In the genomic region with DNA sequence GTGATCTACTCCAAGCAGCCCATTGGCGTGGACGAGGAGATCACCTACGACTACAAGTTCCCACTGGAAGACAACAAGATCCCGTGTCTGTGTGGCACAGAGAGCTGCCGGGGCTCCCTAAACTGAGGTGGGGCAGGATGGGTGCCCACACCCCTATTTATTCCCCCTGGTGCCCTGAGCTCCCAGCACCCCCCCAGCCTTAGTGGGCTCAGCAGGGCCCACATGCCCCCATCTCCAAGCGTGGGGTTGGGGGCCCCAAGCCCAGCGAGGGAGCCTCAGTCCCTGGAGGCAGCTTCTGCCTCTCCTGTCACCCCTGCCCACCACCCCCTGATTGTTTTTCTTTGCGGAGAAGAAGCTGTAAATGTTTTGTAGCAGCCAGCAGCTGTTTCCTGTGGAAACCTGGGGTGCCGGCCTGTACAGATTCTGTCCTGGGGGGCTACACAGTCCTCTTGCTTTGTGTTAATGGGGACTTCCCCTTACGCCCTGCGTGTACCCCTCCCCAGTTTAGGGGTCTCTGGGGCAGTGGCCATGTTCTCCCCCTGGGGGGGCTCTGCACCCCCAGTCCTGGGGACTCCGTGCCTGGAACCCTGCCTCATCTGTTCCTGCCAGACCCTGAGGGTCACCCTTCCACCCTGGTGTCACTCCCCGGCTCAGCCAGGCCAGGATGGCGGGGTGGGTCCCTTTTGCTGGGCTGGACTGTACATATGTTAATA, we compare ENCODE assay signal across 10 cellular contexts. TPM values are rescaled to one million over a fixed set of nuclear protein-coding genes. Genes with fewer than 3 reads are reported as not detected.
A peak's percentile ranks its signal among the peaks of the same experiment; 100 is the strongest.
DNase-seq lines count a peak whose midpoint lies in the region; ATAC-seq and TF ChIP-seq lines count a peak whose summit lies in the region.
"Had no signal": no experiment of that assay in that cellular context is flagged by ENCODE, and none has a peak within 500 bp of the region (broad histone marks: within the 10 kb centered on the region; RNA-seq: fewer than 3 reads in every experiment).

No MANE protein-coding gene starts in this region.

- WGBS in SK-N-SH (ENCODE audit: low lambda C conversion rate), result 94% methylated on average over 12 of the region's 14 CpGs
- 83% methylated on average over 6 of the region's 14 CpGs for WGBS in esophagus muscularis mucosa

- DNase-seq in SK-N-SH, result no peak
- peak in 1 of 2 experiments; percentile 32 for DNase-seq in PC-9
- DNase-seq in esophagus muscularis mucosa (ENCODE audit: extremely low spot score), result no peak
- no peak for DNase-seq in Right ventricle myocardium inferior (ENCODE audit: missing footprints)
- DNase-seq: NCI-H1417 treated with DMSO at 0.1 percent for 48 hours had no signal

- intact Hi-C loops in PC-9 (cut with micrococcal nuclease; ENCODE audit: unreplicated experiment) (no loop called here), esophagus muscularis mucosa (cut with DNase I) (loop anchor here (2.0 kb wide), 1 partner anchor 459 kb away; a partner anchor contains a TSS), Right ventricle myocardium inferior (cut with DNase I) (loop anchor here (2.0 kb wide), 1 partner anchor 885 kb away; no protein-coding TSS in a partner anchor)

- TF ChIP-seq CTCF in SK-N-SH (IDR thresholded peaks at IDR 0.05) (no peak), PC-9 (conservative IDR thresholded peaks at IDR 0.05) (no peak), esophagus muscularis mucosa (IDR thresholded peaks at IDR 0.05) (no peak)

- no peaks in the 10 kb centered on the region for H4K20me1 ChIP-seq in SK-N-SH (ENCODE audit: insufficient read depth)
- H4K20me1 ChIP-seq in PC-9 (ENCODE audit: insufficient read depth), result no peaks in the 10 kb centered on the region; the same call in 1 of the 2 replicates

- H3K9me3 ChIP-seq in SK-N-SH, result no peaks in the 10 kb centered on the region
- no peaks in the 10 kb centered on the region for H3K9me3 ChIP-seq in PC-9 (ENCODE audit: insufficient read depth, low read depth)
- H3K9me3 ChIP-seq in esophagus muscularis mucosa, result no peaks in the 10 kb centered on the region
- no peaks in the 10 kb centered on the region for H3K9me3 ChIP-seq in subcutaneous abdominal adipose tissue (ENCODE audit: control insufficient read depth in 5 of 5, low read length in 5 of 5)
- H3K9me3 ChIP-seq: Caco-2 had no signal

- CTCF ChIA-PET in SK-N-SH (lab: Yijun Ruan, JAX) (interaction anchor here (0.5 to 5.3 kb wide), 57 partner anchors 8 to 886 kb away, joined by 3 to 38 read pairs (median 4); a partner anchor contains a TSS), PC-9 (lab: Charles Lee) (interaction anchor here (0.5 to 2.5 kb wide), 12 partner anchors 81 to 476 kb away, joined by 3 to 33 read pairs (median 4); a partner anchor contains a TSS)

- H3K36me3 ChIP-seq in SK-N-SH (replicated peaks in 1 of 2; ENCODE audit: control insufficient read depth in 1 of 2, insufficient read depth in 2 of 2, low read length in 1 of 2), result peaks cover 0 to 26% of the 10 kb centered on the region in 2 experiments
- H3K36me3 ChIP-seq in PC-9 (ENCODE audit: low read depth), result peaks cover 7% of the 10 kb centered on the region; the same call in 1 of the 2 replicates
- H3K36me3 ChIP-seq in esophagus muscularis mucosa, result peaks cover 31 to 77% (median 70%) of the 10 kb centered on the region in 4 donors
- H3K36me3 ChIP-seq in subcutaneous abdominal adipose tissue (ENCODE audit: control insufficient read depth in 5 of 5, insufficient read depth in 5 of 5, low read length in 5 of 5), result peaks cover 0 to 73% (median 57%) of the 10 kb centered on the region in 5 donors

- H3K4me2 ChIP-seq in SK-N-SH, result no peak overlapping the region
- no peak overlapping the region for H3K4me2 ChIP-seq in PC-9

- H2AFZ ChIP-seq in SK-N-SH (ENCODE audit: low read depth) (no peak overlapping the region), PC-9 (no peak overlapping the region)

- TF ChIP-seq EP300 in SK-N-SH (IDR thresholded peaks at IDR 0.05; ENCODE audit: borderline replicate concordance in 1 of 2, low read depth in 1 of 2, low read length in 1 of 2) (no peak), esophagus muscularis mucosa (IDR thresholded peaks at IDR 0.05) (no peak)

- H3K9me2 ChIP-seq in SK-N-SH, result no peaks in the 10 kb centered on the region
- no peaks in the 10 kb centered on the region for H3K9me2 ChIP-seq in PC-9 (ENCODE audit: insufficient read depth)

- no peak for TF ChIP-seq POLR2A in esophagus muscularis mucosa (IDR thresholded peaks at IDR 0.05; ENCODE audit: low read depth)

- H3K27me3 ChIP-seq in SK-N-SH (ENCODE audit: insufficient read depth), result no peaks in the 10 kb centered on the region
- H3K27me3 ChIP-seq in PC-9 (ENCODE audit: insufficient read depth, low read depth), result no peaks in the 10 kb centered on the region
- no peaks in the 10 kb centered on the region for H3K27me3 ChIP-seq in esophagus muscularis mucosa
- no peaks in the 10 kb centered on the region for H3K27me3 ChIP-seq in subcutaneous abdominal adipose tissue (ENCODE audit: control insufficient read depth in 5 of 5, insufficient read depth in 4 of 5, low read length in 5 of 5)

- H3K27ac ChIP-seq in SK-N-SH (ENCODE audit: low read depth in 2 of 2, low read length in 1 of 2) (no peak overlapping the region), PC-9 (no peak overlapping the region), esophagus muscularis mucosa (replicated peaks in 1 of 4) (peak overlapping the region; percentile 44 to 77 (median 72)), subcutaneous abdominal adipose tissue (ENCODE audit: low read depth, low read length) (peak overlapping the region; percentile 50)

- BruUV-seq in PC-9 (replicated peaks; lab: Mats Ljungman, UMichigan), result TSS peak; percentile 3

- H3F3A ChIP-seq in SK-N-SH (replicated peaks; ENCODE audit: insufficient read depth) (peaks cover 5% of the 10 kb centered on the region), PC-9 (ENCODE audit: insufficient read depth, low read depth) (peaks cover 25% of the 10 kb centered on the region; the same call in 1 of the 2 replicates)

- H3K9ac ChIP-seq in SK-N-SH, result no peak overlapping the region
- no peak overlapping the region for H3K9ac ChIP-seq in subcutaneous abdominal adipose tissue (ENCODE audit: low read length in 5 of 5)

- TF ChIP-seq RAD21 in SK-N-SH (IDR thresholded peaks at IDR 0.05; ENCODE audit: low read length), result no peak

- POLR2A ChIA-PET in SK-N-SH (lab: Yijun Ruan, JAX), result interaction anchor here (0.6 to 1.5 kb wide), 5 partner anchors 10 to 196 kb away, joined by 3 to 7 read pairs (median 4); a partner anchor contains a TSS
- POLR2A ChIA-PET in PC-9 (lab: Charles Lee; ENCODE audit: unreplicated experiment), result interaction anchor here (0.6 to 2.2 kb wide), 3 partner anchors 158 to 424 kb away, joined by 3 to 34 read pairs (median 3); no protein-coding TSS in a partner anchor

- H3K4me3 ChIP-seq in SK-N-SH (ENCODE audit: low read depth in 2 of 2, low read length in 1 of 2) (no peak overlapping the region), PC-9 (no peak overlapping the region), esophagus muscularis mucosa (no peak overlapping the region), subcutaneous abdominal adipose tissue (ENCODE audit: low read depth in 1 of 5, low read length in 5 of 5) (no peak overlapping the region)

- H3K4me1 ChIP-seq in SK-N-SH (ENCODE audit: control insufficient read depth in 1 of 2, insufficient read depth in 2 of 2, low read depth in 1 of 2, low read length in 1 of 2) (peaks cover 5 to 8% of the 10 kb centered on the region in 2 experiments; a peak in 2 of 4 replicates), PC-9 (replicated peaks; ENCODE audit: insufficient read depth) (no peaks in the 10 kb centered on the region; the same call in 1 of the 2 replicates), esophagus muscularis mucosa (peaks cover 11 to 22% (median 20%) of the 10 kb centered on the region in 4 donors), subcutaneous abdominal adipose tissue (ENCODE audit: control insufficient read depth in 5 of 5, insufficient read depth in 5 of 5, low read length in 5 of 5) (peaks cover 3 to 38% (median 20%) of the 10 kb centered on the region in 5 donors)

- H3K79me2 ChIP-seq in SK-N-SH (ENCODE audit: insufficient read depth), result no peaks in the 10 kb centered on the region
- H3K79me2 ChIP-seq in PC-9 (ENCODE audit: low read depth), result no peaks in the 10 kb centered on the region

- ATAC-seq in SK-N-SH treated with all-trans-retinoic acid at 6 μM for 48 hours, result peak; percentile 2; the same call in 1 of the 3 replicates
- ATAC-seq in GM18867 (IDR thresholded peaks at IDR 0.05; ENCODE audit: unreplicated experiment), result no peak
- no peak for ATAC-seq in Right ventricle myocardium inferior
- no peak for ATAC-seq in HG03039 (IDR thresholded peaks at IDR 0.05; ENCODE audit: unreplicated experiment)

TF ChIP-seq in SK-N-SH treated with all-trans-retinoic acid at 6 μM for 48 hours, 23 proteins besides CTCF, POLR2A, EP300 and RAD21 (continues in another document):
- TF ChIP-seq CSDC2 (CRISPR knock-in tag; IDR thresholded peaks at IDR 0.05), result no peak

TF ChIP-seq in SK-N-SH, 30 proteins besides CTCF, POLR2A, EP300 and RAD21 (continues in another document):
- no peak for TF ChIP-seq YY1 (IDR thresholded peaks at IDR 0.05; ENCODE audit: low read depth)

RNA-seq across cellular contexts. Expression of a gene that starts 1.0 kb away (rescaled TPM):
- 12.2 and 12.9 TPM in 2 replicates for polyA plus RNA-seq in SK-N-SH (2012; rRNA removed)
- polyA plus RNA-seq in SK-N-SH (2012; cell fraction: cytosol; rRNA removed), result 5.6 and 9.0 TPM in 2 replicates
- polyA plus RNA-seq in SK-N-SH (2012; cell fraction: nucleus; rRNA removed), result 19.5 and 19.7 TPM in 2 replicates
- total RNA-seq in PC-9 (2021) (34.8 and 44.2 TPM in 2 replicates), esophagus muscularis mucosa (10 to 100 TPM; 15.4 to 33.0 (median 17.9) TPM), Right ventricle myocardium inferior (7.0 TPM)

RNA-seq across cellular contexts. Expression of a gene that starts 26.4 kb away (rescaled TPM):
- polyA plus RNA-seq in SK-N-SH (2012; rRNA removed), result 21.2 and 23.0 TPM in 2 replicates
- 5.1 and 6.2 TPM in 2 replicates for polyA plus RNA-seq in SK-N-SH (2012; cell fraction: cytosol; rRNA removed)
- 212 TPM in 2 replicates for polyA plus RNA-seq in SK-N-SH (2012; cell fraction: nucleus; rRNA removed)
- total RNA-seq in PC-9 (2021), result 3.9 and 5.6 TPM in 2 replicates
- 1 to 10 TPM in 3 of 4 donors, under 1 TPM in 1; 0.92 to 2.6 (median 1.8) TPM for total RNA-seq in esophagus muscularis mucosa
- total RNA-seq in Right ventricle myocardium inferior, result 0.41 TPM

RNA-seq across cellular contexts. Expression of a gene that starts 26.5 kb away (rescaled TPM):
- polyA plus RNA-seq in SK-N-SH (2012; rRNA removed), result 2.4 and 6.8 TPM in 2 replicates
- polyA plus RNA-seq in SK-N-SH (2012; cell fraction: cytosol; rRNA removed), result 4.2 and 6.8 TPM in 2 replicates
- polyA plus RNA-seq in SK-N-SH (2012; cell fraction: nucleus; rRNA removed), result 18.8 and 24.8 TPM in 2 replicates
- total RNA-seq in PC-9 (2021) (29.6 and 33.2 TPM in 2 replicates), esophagus muscularis mucosa (10 to 100 TPM in 2 of 4 donors, 1 to 10 TPM in 2; 7.1 to 25.4 (median 9.9) TPM), Right ventricle myocardium inferior (9.4 TPM)

RNA-seq across cellular contexts. Expression of a gene that starts 35.2 kb away (rescaled TPM):
- 29.0 and 31.8 TPM in 2 replicates for polyA plus RNA-seq in SK-N-SH (2012; rRNA removed)
- polyA plus RNA-seq in SK-N-SH (2012; cell fraction: cytosol; rRNA removed), result 23.3 and 28.4 TPM in 2 replicates
- polyA plus RNA-seq in SK-N-SH (2012; cell fraction: nucleus; rRNA removed), result 32.0 and 34.8 TPM in 2 replicates
- total RNA-seq in PC-9 (2021) (40.7 and 43.5 TPM in 2 replicates), esophagus muscularis mucosa (10 to 100 TPM; 33.0 to 56.5 (median 45.8) TPM), Right ventricle myocardium inferior (11.4 TPM)

RNA-seq across cellular contexts. Expression of a gene that starts 49.3 kb away (rescaled TPM):
- polyA plus RNA-seq in SK-N-SH (2012; rRNA removed), result 117 TPM in 2 replicates
- 77.9 and 88.2 TPM in 2 replicates for polyA plus RNA-seq in SK-N-SH (2012; cell fraction: cytosol; rRNA removed)
- 311 and 328 TPM in 2 replicates for polyA plus RNA-seq in SK-N-SH (2012; cell fraction: nucleus; rRNA removed)
- total RNA-seq in PC-9 (2021) (85.8 and 100 TPM in 2 replicates), esophagus muscularis mucosa (10 to 100 TPM; 36.8 to 54.0 (median 41.0) TPM), Right ventricle myocardium inferior (42.3 TPM)

Comparison
In these comparisons a context has a peak if more than half of its experiments do, and no peak if none do; other contexts are left out.
1. H3K27ac ChIP-seq: peak in esophagus muscularis mucosa (4 of 4) and subcutaneous abdominal adipose tissue (single experiment); none in SK-N-SH (0 of 2) and PC-9 (single experiment).